ENCODE assay signal across 1 cellular context in the genomic region with DNA sequence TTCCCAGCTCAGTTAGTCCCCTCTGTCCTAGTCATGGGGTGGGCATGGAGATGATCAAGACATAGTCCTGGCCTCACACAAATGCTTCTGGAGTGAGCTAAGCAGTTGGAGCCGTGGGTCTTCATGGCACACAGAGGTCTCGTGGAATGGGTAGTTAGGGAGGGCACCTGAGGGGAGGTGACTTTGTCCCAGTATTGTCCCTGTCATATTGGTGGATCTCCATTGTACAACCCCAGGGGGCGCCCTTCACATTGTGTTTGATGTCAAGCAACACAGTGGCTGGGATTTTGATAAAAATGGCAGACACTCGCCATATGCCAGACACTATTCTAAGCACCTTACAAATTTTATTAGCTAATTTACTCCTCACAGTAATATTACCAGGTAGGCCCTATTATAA.
TF ChIP-seq lines count a peak whose summit lies in the region.

No MANE protein-coding gene starts in this region.

TF ChIP-seq in HCT116, 20 proteins besides CTCF, POLR2A, EP300 and RAD21 (continued from another document):
- TF ChIP-seq SIN3A (IDR thresholded peaks at IDR 0.05; ENCODE audit: low read depth) (no peak), YY1 (IDR thresholded peaks at IDR 0.05; ENCODE audit: extremely low read depth, insufficient replicate concordance, low read depth, low read length) (no peak), ZFX (IDR thresholded peaks at IDR 0.05) (no peak), FOSL1 (IDR thresholded peaks at IDR 0.05; ENCODE audit: low read depth) (no peak), CEBPB (IDR thresholded peaks at IDR 0.05; ENCODE audit: low read depth) (no peak), EGR1 (IDR thresholded peaks at IDR 0.05; ENCODE audit: low read depth) (no peak)
- TF ChIP-seq, protein P1, sequence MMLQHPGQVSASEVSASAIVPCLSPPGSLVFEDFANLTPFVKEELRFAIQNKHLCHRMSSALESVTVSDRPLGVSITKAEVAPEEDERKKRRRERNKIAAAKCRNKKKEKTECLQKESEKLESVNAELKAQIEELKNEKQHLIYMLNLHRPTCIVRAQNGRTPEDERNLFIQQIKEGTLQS (IDR thresholded peaks at IDR 0.05) = no peak
